23 cellular contexts compared by ENCODE assay signal in genomic region chr2:238602223-238602945, GRCh38.
DNase-seq lines count a peak whose midpoint lies in the region; ATAC-seq, FAIRE-seq and TF ChIP-seq lines count a peak whose summit lies in the region.
"Had no signal": no experiment of that assay in that cellular context is flagged by ENCODE, and none has a peak within 500 bp of the region (broad histone marks: within the 10 kb centered on the region; RNA-seq: fewer than 3 reads in every experiment).

No MANE protein-coding gene starts in this region.

- no peak overlapping the region for H3K23ac ChIP-seq in IMR-90 (ENCODE audit: low read depth, low read length)

- TF ChIP-seq EP300 in suprapubic skin (IDR thresholded peaks at IDR 0.05), result no peak

- in situ Hi-C loops in IMR-90 (cut with MboI; ENCODE audit: low sequenced_read_pairs), result no loop called here

- H3K56ac ChIP-seq in IMR-90 (ENCODE audit: extremely low read depth, insufficient read depth, low read length), result no peak overlapping the region

- no peak overlapping the region for H3K14ac ChIP-seq in IMR-90 (replicated peaks; ENCODE audit: low read depth, low read length)

- peaks cover 2% of the 10 kb centered on the region; the same call in 1 of the 2 replicates for H3K27me3 ChIP-seq in IMR-90 (ENCODE audit: control insufficient read depth, insufficient read depth, low read length)
- H3K27me3 ChIP-seq in muscle layer of colon (ENCODE audit: control insufficient read depth in 1 of 2, insufficient read depth in 2 of 2, low read length in 2 of 2), result no peaks in the 10 kb centered on the region
- no peaks in the 10 kb centered on the region for H3K27me3 ChIP-seq in suprapubic skin
- H3K27me3 ChIP-seq in pancreas, result no peaks in the 10 kb centered on the region

- H4K91ac ChIP-seq in IMR-90 (ENCODE audit: insufficient read depth, low read depth, low read length), result no peak overlapping the region

- no peak overlapping the region for H2BK20ac ChIP-seq in IMR-90 (ENCODE audit: low read depth, low read length)

- no peak overlapping the region for H3K18ac ChIP-seq in IMR-90 (ENCODE audit: low read depth, low read length)

- WGBS in IMR-90 (ENCODE audit: extremely low coverage in 2 of 2, insufficient read length in 1 of 2), 2 experiments, result 26% methylated on average over 2 of the region's 6 CpGs; no CpG with 5 or more reads in 1 of the 2 experiments
- 29% methylated on average over 6 of the region's 6 CpGs for WGBS in suprapubic skin
- 39 to 55% methylated on average over 6 of the region's 6 CpGs for WGBS in pancreas, 2 donors

- H3K79me1 ChIP-seq in IMR-90 (ENCODE audit: low read depth in 1 of 2, low read length in 2 of 2), result no peaks in the 10 kb centered on the region

- TF ChIP-seq CTCF in IMR-90 (conservative IDR thresholded peaks at IDR 0.05; ENCODE audit: low read depth, low read length) (no peak), coronary artery (IDR thresholded peaks at IDR 0.05) (no peak), suprapubic skin (IDR thresholded peaks at IDR 0.05) (no peak), pancreas (IDR thresholded peaks at IDR 0.05) (no peak)

- no peaks in the 10 kb centered on the region for H3K9me1 ChIP-seq in IMR-90 (ENCODE audit: insufficient read depth, low read length)

- no peak overlapping the region for H3K27ac ChIP-seq in IMR-90 (ENCODE audit: insufficient read depth, low read length)
- H3K27ac ChIP-seq in coronary artery, result peak overlapping the region; percentile 35 to 43
- peak overlapping the region; percentile 60 for H3K27ac ChIP-seq in muscle layer of colon (ENCODE audit: low read depth, low read length)
- H3K27ac ChIP-seq in suprapubic skin, result peak overlapping the region; percentile 75
- no peak overlapping the region for H3K27ac ChIP-seq in pancreas

- no peak overlapping the region; the same call in 1 of the 2 replicates for H3K4me2 ChIP-seq in IMR-90 (ENCODE audit: low read depth, low read length)

- H3K4me1 ChIP-seq in IMR-90 (ENCODE audit: control insufficient read depth, insufficient read depth, low read length) (peaks cover 8% of the 10 kb centered on the region; the same call in 1 of the 2 replicates), muscle layer of colon (ENCODE audit: insufficient read depth, low read length) (peaks cover 44% of the 10 kb centered on the region), suprapubic skin (peaks cover 22% of the 10 kb centered on the region), pancreas (no peaks in the 10 kb centered on the region)

- CTCF ChIA-PET in IMR-90 (lab: Yijun Ruan, JAX), result interaction anchor here (1.0 kb wide), 1 partner anchor 183 kb away, joined by 3 read pairs; no protein-coding TSS in a partner anchor

- no peak for FAIRE-seq in pancreas (lab: Jason Lieb, UNC)
- FAIRE-seq: bronchial epithelial cell, endothelial cell of umbilical vein had no signal

- no peak overlapping the region for H2BK5ac ChIP-seq in IMR-90 (ENCODE audit: low read depth, low read length, poor library complexity, severe bottlenecking)

- H3K36me3 ChIP-seq in IMR-90 (ENCODE audit: control insufficient read depth, insufficient read depth, low read length) (no peaks in the 10 kb centered on the region), muscle layer of colon (ENCODE audit: insufficient read depth, low read length) (no peaks in the 10 kb centered on the region), suprapubic skin (no peaks in the 10 kb centered on the region), pancreas (no peaks in the 10 kb centered on the region)

- POLR2A ChIA-PET in IMR-90 (lab: Charles Lee; ENCODE audit: unreplicated experiment), result no interaction called here

- no TSS peak for BruUV-seq in IMR-90 (replicated peaks; lab: Mats Ljungman, UMichigan)

- DNase-seq in IMR-90 (peak; percentile 15), coronary artery (ENCODE audit: low spot score) (no peak), suprapubic skin (ENCODE audit: low spot score in 2 of 2) (no peak), dermis blood vessel endothelial cell (no peak), GM19240 (ENCODE audit: insufficient read length, low spot score) (no peak), pancreas (no peak), NCI-H187 treated with DMSO at 0.1 percent for 48 hours (lab: John Stamatoyannopoulos, UW) (no peak)
- DNase-seq: activated CD4-positive, alpha-beta T cell treated with anti-CD3 and anti-CD28 coated beads, Interleukin-2, amount 50 U/mL, for 1 hour; activated CD8-positive, alpha-beta memory T cell treated with anti-CD3 and anti-CD28 coated beads, Interleukin-2, amount 50 U/mL, for 4 hours; activated effector memory CD4-positive, alpha-beta T cell treated with Interleukin-2 at 50 U/mL for 16 hours; CD4-positive, alpha-beta T cell; DMS53; foreskin melanocyte; GF-D8; NCI-H1694 treated with DMSO at 0.1 percent for 48 hours; NCI-H774; nephron progenitor cell; SIG-M5; stimulated activated CD4-positive, alpha-beta T cell treated with anti-CD3 and anti-CD28 coated beads, Interleukin-12 subunit alpha, Interleukin-12 subunit beta, amount 100 ng/mL, for 4 hours had no signal

- no peak overlapping the region for H3K4me3 ChIP-seq in IMR-90 (ENCODE audit: insufficient read depth, low read depth, low read length)
- peak overlapping the region; percentile 14 for H3K4me3 ChIP-seq in coronary artery
- no peak overlapping the region for H3K4me3 ChIP-seq in muscle layer of colon (ENCODE audit: low read depth in 1 of 2, low read length in 2 of 2)
- H3K4me3 ChIP-seq in suprapubic skin, result no peak overlapping the region
- no peak overlapping the region for H3K4me3 ChIP-seq in pancreas

- TF ChIP-seq RAD21 in IMR-90 (IDR thresholded peaks at IDR 0.05; ENCODE audit: low read length), result no peak

- no peak overlapping the region for H2AK9ac ChIP-seq in IMR-90 (replicated peaks; ENCODE audit: low read depth, low read length, poor library complexity)

- H3K9me3 ChIP-seq in IMR-90 (ENCODE audit: control insufficient read depth, insufficient read depth, low read length), result peaks cover 2% of the 10 kb centered on the region; the same call in 1 of the 2 replicates
- H3K9me3 ChIP-seq in muscle layer of colon (ENCODE audit: low read length), result no peaks in the 10 kb centered on the region
- no peaks in the 10 kb centered on the region for H3K9me3 ChIP-seq in suprapubic skin
- no peaks in the 10 kb centered on the region for H3K9me3 ChIP-seq in pancreas

- no peak overlapping the region for H2BK120ac ChIP-seq in IMR-90 (ENCODE audit: low read depth, low read length)

- intact Hi-C loops in IMR-90 (cut with micrococcal nuclease), result no loop called here
- intact Hi-C loops in pancreas (cut with DNase I), result no loop called here

- no peak for TF ChIP-seq POLR2A in IMR-90 (IDR thresholded peaks at IDR 0.05; ENCODE audit: low read depth, low read length)
- TF ChIP-seq POLR2A in suprapubic skin (IDR thresholded peaks at IDR 0.05), result no peak

- no peak overlapping the region for H4K5ac ChIP-seq in IMR-90 (ENCODE audit: low read depth, low read length)

- H2BK15ac ChIP-seq in IMR-90 (ENCODE audit: low read depth, low read length), result no peak overlapping the region

- H4K20me1 ChIP-seq in IMR-90 (ENCODE audit: insufficient read depth, low read length), result no peaks in the 10 kb centered on the region

- dilution Hi-C loops in IMR-90 (cut with HindIII; ENCODE audit: low sequenced_read_pairs, unreplicated experiment), result no loop called here

- H4K8ac ChIP-seq in IMR-90 (ENCODE audit: low read depth in 2 of 2, low read length in 2 of 2), result no peak overlapping the region

- no peak overlapping the region for H3K4ac ChIP-seq in IMR-90 (ENCODE audit: low read depth, low read length)

- H2AK5ac ChIP-seq in IMR-90 (ENCODE audit: low read depth, low read length), result no peak overlapping the region

- peak; percentile 56 for ATAC-seq in IMR-90 (ENCODE audit: low read depth)
- ATAC-seq in pancreas, result no peak
- ATAC-seq: PC-3 had no signal

- H3K9ac ChIP-seq in IMR-90 (ENCODE audit: low read depth, low read length) (no peak overlapping the region), muscle layer of colon (ENCODE audit: low read length) (no peak overlapping the region)

- H2AFZ ChIP-seq in IMR-90 (replicated peaks; ENCODE audit: low read length, poor library complexity), result no peak overlapping the region

TF ChIP-seq in IMR-90, 13 proteins besides CTCF, POLR2A, EP300 and RAD21:
- TF ChIP-seq MAZ (IDR thresholded peaks at IDR 0.05; ENCODE audit: borderline replicate concordance, low read depth, low read length), result no peak
- TF ChIP-seq SMC3 (IDR thresholded peaks at IDR 0.05; ENCODE audit: low read depth, low read length), result no peak
- TF ChIP-seq MXI1 (IDR thresholded peaks at IDR 0.05; ENCODE audit: borderline replicate concordance, low read depth, low read length), result no peak
- TF ChIP-seq RFX5 (IDR thresholded peaks at IDR 0.05; ENCODE audit: low read depth, low read length), result no peak
- TF ChIP-seq BHLHE40 (IDR thresholded peaks at IDR 0.05; ENCODE audit: low read depth, low read length), result no peak
- TF ChIP-seq FOS (IDR thresholded peaks at IDR 0.05; ENCODE audit: low read depth, low read length), result no peak
- no peak for TF ChIP-seq RCOR1 (IDR thresholded peaks at IDR 0.05; ENCODE audit: insufficient replicate concordance, low read length)
- no peak for TF ChIP-seq MAFK (IDR thresholded peaks at IDR 0.05; ENCODE audit: low read depth, low read length)
- no peak for TF ChIP-seq CEBPB (IDR thresholded peaks at IDR 0.05; ENCODE audit: low read depth, low read length)
- TF ChIP-seq USF2 (IDR thresholded peaks at IDR 0.05; ENCODE audit: low read depth, low read length), result no peak
- TF ChIP-seq NFE2L2 (IDR thresholded peaks at IDR 0.05; ENCODE audit: low read depth, low read length), result no peak
- no peak for TF ChIP-seq CHD1 (IDR thresholded peaks at IDR 0.05; ENCODE audit: low read depth, low read length)
- no peak for TF ChIP-seq ELK1 (IDR thresholded peaks at IDR 0.05; ENCODE audit: borderline replicate concordance, low read depth, low read length)

Comparison
In these comparisons a context has a peak if more than half of its experiments do, and no peak if none do; other contexts are left out.
1. H3K27ac ChIP-seq: peak in coronary artery (2 of 2), muscle layer of colon (single experiment) and suprapubic skin (single experiment); none in IMR-90 (single experiment) and pancreas (0 of 4).